ENCODE assay signal across 1 cellular context in genomic region chr12:123532021-123532420, GRCh38.
A peak's percentile ranks its signal among the peaks of the same experiment; 100 is the strongest.
TF ChIP-seq lines count a peak whose summit lies in the region.

No MANE protein-coding gene starts in this region.

TF ChIP-seq in K562, 482 proteins besides CTCF, POLR2A, EP300 and RAD21 (continued from another document):
- TF ChIP-seq PBX2 (CRISPR knock-in tag; IDR thresholded peaks at IDR 0.05; ENCODE audit: low read depth) (no peak), PBX2 (tag; conservative IDR thresholded peaks at IDR 0.05; ENCODE audit: low read depth) (no peak), ATF2 (CRISPR knock-in tag; IDR thresholded peaks at IDR 0.05) (no peak), MAFF (IDR thresholded peaks at IDR 0.05; ENCODE audit: low read length) (no peak), BRD9 (IDR thresholded peaks at IDR 0.05; ENCODE audit: low read depth, partially characterized antibody) (peak; percentile 85), ZFP36 (IDR thresholded peaks at IDR 0.05; ENCODE audit: low read depth, low read length, partially characterized antibody) (peak; percentile 56)
